Comparison of ENCODE assay signal across 19 cellular contexts in genomic region chr11:100692290-100692689, GRCh38. TPM values are rescaled to one million over a fixed set of nuclear protein-coding genes. Genes with fewer than 3 reads are reported as not detected.
DNase-seq lines count a peak whose midpoint lies in the region; ATAC-seq, FAIRE-seq and TF ChIP-seq lines count a peak whose summit lies in the region.
"Had no signal": no experiment of that assay in that cellular context is flagged by ENCODE, and none has a peak within 500 bp of the region (broad histone marks: within the 10 kb centered on the region; RNA-seq: fewer than 3 reads in every experiment).

No MANE protein-coding gene starts in this region.

- CTCF ChIA-PET in mammary epithelial cell (lab: Charles Lee; ENCODE audit: low non-redundant PET): no interaction called here

- H2AFZ ChIP-seq in mammary epithelial cell (ENCODE audit: low read depth, low read length): no peak overlapping the region
- H2AFZ ChIP-seq in neuronal stem cell (ENCODE audit: low read length): no peak overlapping the region

- H3K18ac ChIP-seq in mesendoderm (ENCODE audit: low read length): no peak overlapping the region
- no peak overlapping the region for H3K18ac ChIP-seq in neuronal stem cell (ENCODE audit: low read length)

- H4K91ac ChIP-seq in neuronal stem cell (ENCODE audit: low read depth, low read length, poor library complexity): no peak overlapping the region

- H3K9me3 ChIP-seq in mammary epithelial cell (replicated peaks; ENCODE audit: insufficient read depth, low read length) (no peaks in the 10 kb centered on the region), breast epithelium (no peaks in the 10 kb centered on the region), endodermal cell (ENCODE audit: control insufficient read depth, low read length) (no peaks in the 10 kb centered on the region), neuronal stem cell (replicated peaks in 1 of 2; ENCODE audit: control insufficient read depth in 2 of 2, insufficient read depth in 1 of 2, low read depth in 1 of 2, low read length in 2 of 2) (no peaks in the 10 kb centered on the region)

- peak overlapping the region; percentile 18 for H3K4me3 Mint-ChIP-seq in endodermal cell
- H3K4me3 Mint-ChIP-seq: CD14-positive monocyte; CD8-positive, alpha-beta T cell had no signal

- DNase-seq in mammary epithelial cell (peak; percentile 24), breast epithelium (ENCODE audit: low spot score in 2 of 2) (no peak), endodermal cell (no peak), mesendoderm (no peak), GM12891 (ENCODE audit: insufficient read length, low spot score) (no peak), neuronal stem cell (ENCODE audit: low spot score) (no peak), SKM-1 treated with dmso at 0.1 percent for 144 hours (lab: John Stamatoyannopoulos, UW; ENCODE audit: unreplicated experiment) (no peak)
- DNase-seq: CD8-positive, alpha-beta T cell; COR-L47; DMS153; DMS79 treated with DMSO at 0.1 percent for 48 hours; EL had no signal

- H3K4me3 ChIP-seq in mammary epithelial cell (replicated peaks in 1 of 3; ENCODE audit: insufficient read depth in 1 of 3, low read depth in 2 of 3, low read length in 3 of 3) (no peak overlapping the region), breast epithelium (no peak overlapping the region), endodermal cell (ENCODE audit: low read length) (peak overlapping the region; percentile 65), mesendoderm (ENCODE audit: low read length) (no peak overlapping the region), neuronal stem cell (ENCODE audit: low read length in 2 of 2) (no peak overlapping the region)

- dilution Hi-C loops in mammary epithelial cell (cut with HindIII; ENCODE audit: low sequenced_read_pairs): no loop called here

- H3K27ac ChIP-seq in mammary epithelial cell (ENCODE audit: insufficient read depth, low read depth, low read length) (no peak overlapping the region), breast epithelium (no peak overlapping the region), endodermal cell (ENCODE audit: low read depth, low read length) (no peak overlapping the region), mesendoderm (ENCODE audit: low read depth, low read length) (no peak overlapping the region), neuronal stem cell (replicated peaks; ENCODE audit: low read length) (no peak overlapping the region)
- H3K27ac ChIP-seq: 22Rv1 had no signal

- H3K9me3 Mint-ChIP-seq in endodermal cell: no peaks in the 10 kb centered on the region
- H3K9me3 Mint-ChIP-seq: CD8-positive, alpha-beta T cell; IgD-negative memory B cell had no signal

- H4K5ac ChIP-seq in mesendoderm (ENCODE audit: low read length): no peak overlapping the region

- no peak overlapping the region for H3K56ac ChIP-seq in mesendoderm (ENCODE audit: low read length)

- peaks cover 62% of the 10 kb centered on the region for H3K36me3 Mint-ChIP-seq in endodermal cell (ENCODE audit: low read depth)
- H3K36me3 Mint-ChIP-seq: CD14-positive monocyte; CD8-positive, alpha-beta T cell; IgD-negative memory B cell had no signal

- ATAC-seq in GM18519 (IDR thresholded peaks at IDR 0.05; ENCODE audit: low FRiP score, unreplicated experiment): no peak
- ATAC-seq: CD8-positive, alpha-beta T cell; HCT116 had no signal

- H4K20me1 ChIP-seq in mammary epithelial cell (ENCODE audit: insufficient read depth, low read length): no peaks in the 10 kb centered on the region

- H3K79me2 ChIP-seq in mammary epithelial cell (ENCODE audit: insufficient read depth, low read length) (peaks cover 26% of the 10 kb centered on the region), mesendoderm (ENCODE audit: control insufficient read depth, insufficient read depth, low read length) (peaks cover 14% of the 10 kb centered on the region)

- peaks cover 11% of the 10 kb centered on the region for H3K4me1 ChIP-seq in mammary epithelial cell (ENCODE audit: insufficient read depth, low read length)
- no peaks in the 10 kb centered on the region for H3K4me1 ChIP-seq in breast epithelium
- H3K4me1 ChIP-seq in endodermal cell (ENCODE audit: control insufficient read depth, insufficient read depth, low read length): no peaks in the 10 kb centered on the region
- no peaks in the 10 kb centered on the region for H3K4me1 ChIP-seq in mesendoderm (ENCODE audit: control insufficient read depth, low read depth, low read length)
- peaks cover 2 to 9% of the 10 kb centered on the region in 2 donors for H3K4me1 ChIP-seq in neuronal stem cell (ENCODE audit: control insufficient read depth in 2 of 2, insufficient read depth in 1 of 2, low read depth in 1 of 2, low read length in 2 of 2)

- no peaks in the 10 kb centered on the region for H3K36me3 ChIP-seq in mammary epithelial cell (ENCODE audit: insufficient read depth, low read length)
- no peaks in the 10 kb centered on the region for H3K36me3 ChIP-seq in breast epithelium
- peaks cover 70% of the 10 kb centered on the region for H3K36me3 ChIP-seq in endodermal cell (ENCODE audit: control insufficient read depth, insufficient read depth, low read length)
- H3K36me3 ChIP-seq in mesendoderm (ENCODE audit: control insufficient read depth, insufficient read depth, low read length): no peaks in the 10 kb centered on the region
- H3K36me3 ChIP-seq in neuronal stem cell (replicated peaks in 1 of 2; ENCODE audit: control insufficient read depth in 2 of 2, insufficient read depth in 2 of 2, low read length in 2 of 2): no peaks in the 10 kb centered on the region

- peak overlapping the region; percentile 8 for H2BK15ac ChIP-seq in mesendoderm (replicated peaks; ENCODE audit: low read depth)
- no peak overlapping the region for H2BK15ac ChIP-seq in neuronal stem cell (ENCODE audit: low read length)

- peak overlapping the region; percentile 61 for H3K27ac Mint-ChIP-seq in endodermal cell
- H3K27ac Mint-ChIP-seq: CD14-positive monocyte; CD8-positive, alpha-beta T cell had no signal

- in situ Hi-C loops in mammary epithelial cell (cut with MboI; ENCODE audit: low sequenced_read_pairs in 2 of 2): no loop called here

- no peak overlapping the region for H2BK120ac ChIP-seq in mesendoderm (ENCODE audit: low read depth, low read length)
- no peak overlapping the region for H2BK120ac ChIP-seq in neuronal stem cell (ENCODE audit: low read depth, low read length)

- intact Hi-C loops in mammary epithelial cell (cut with micrococcal nuclease): no loop called here
- intact Hi-C loops in breast epithelium (cut with DNase I; ENCODE audit: low total_unique reads): no loop called here

- 92% methylated on average over 2 of the region's 2 CpGs for WGBS in mammary epithelial cell (ENCODE audit: low coverage, missing lambda C conversion rate)
- 89 to 94% methylated on average over 2 of the region's 2 CpGs for WGBS in endodermal cell (ENCODE audit: insufficient coverage in 1 of 2, insufficient read length in 1 of 2), 2 experiments
- WGBS in mesendoderm (ENCODE audit: extremely low coverage, insufficient coverage, low lambda C conversion rate): no CpG with 5 or more reads among the region's 2 CpGs
- WGBS in neuronal stem cell (ENCODE audit: extremely low coverage in 2 of 2, insufficient read length in 2 of 2, insufficient replicate concordance in 1 of 2), 2 donors: no CpG with 5 or more reads among the region's 2 CpGs

- FAIRE-seq in GM12891 (lab: Jason Lieb, UNC): no peak
- FAIRE-seq: D721Med, G401.6 had no signal

- H3K79me1 ChIP-seq in mesendoderm (ENCODE audit: low read length) (peaks cover 11% of the 10 kb centered on the region), neuronal stem cell (ENCODE audit: low read depth, low read length) (peaks cover 2% of the 10 kb centered on the region)

- H3K4me2 ChIP-seq in mammary epithelial cell (ENCODE audit: insufficient read depth, low read depth, low read length) (no peak overlapping the region), mesendoderm (ENCODE audit: low read length) (no peak overlapping the region), neuronal stem cell (ENCODE audit: insufficient read depth, low read length, poor library complexity, severe bottlenecking) (no peak overlapping the region)

- H3K9ac ChIP-seq in mammary epithelial cell (ENCODE audit: insufficient read depth, low read length) (no peak overlapping the region), endodermal cell (ENCODE audit: extremely low read depth, low read length, poor library complexity, severe bottlenecking) (no peak overlapping the region), mesendoderm (ENCODE audit: low read length) (no peak overlapping the region), neuronal stem cell (ENCODE audit: low read depth, low read length, poor library complexity) (no peak overlapping the region)

- H3K4ac ChIP-seq in mesendoderm (ENCODE audit: low read depth, low read length) (no peak overlapping the region), neuronal stem cell (ENCODE audit: low read length) (no peak overlapping the region)

- no TSS peak for BruUV-seq in mammary epithelial cell (replicated peaks; lab: Mats Ljungman, UMichigan)

- peaks cover 26% of the 10 kb centered on the region for H3K4me1 Mint-ChIP-seq in endodermal cell

- H3K14ac ChIP-seq in neuronal stem cell (ENCODE audit: low read length): no peak overlapping the region

- H3K23ac ChIP-seq in mesendoderm (ENCODE audit: low read length) (no peak overlapping the region), neuronal stem cell (ENCODE audit: low read depth, low read length, poor library complexity) (no peak overlapping the region)

- no peaks in the 10 kb centered on the region for H3K27me3 Mint-ChIP-seq in endodermal cell (ENCODE audit: insufficient read depth)
- H3K27me3 Mint-ChIP-seq: IgD-negative memory B cell had no signal

- H3K27me3 ChIP-seq in mammary epithelial cell (ENCODE audit: insufficient read depth, low read length) (no peaks in the 10 kb centered on the region), breast epithelium (no peaks in the 10 kb centered on the region), endodermal cell (ENCODE audit: control insufficient read depth, insufficient read depth, low read length, poor library complexity, severe bottlenecking) (no peaks in the 10 kb centered on the region), mesendoderm (ENCODE audit: insufficient read depth, low read length, poor library complexity) (no peaks in the 10 kb centered on the region), neuronal stem cell (ENCODE audit: control insufficient read depth in 3 of 3, insufficient read depth in 3 of 3, low read depth in 1 of 3, low read length in 3 of 3) (no peaks in the 10 kb centered on the region)

- H2BK12ac ChIP-seq in neuronal stem cell (ENCODE audit: low read length): no peak overlapping the region

- no peak for TF ChIP-seq CTCF in mammary epithelial cell (conservative IDR thresholded peaks at IDR 0.05 in 1 of 2, IDR thresholded peaks at IDR 0.05 in 1 of 2; ENCODE audit: extremely low read depth in 1 of 2, insufficient read depth in 1 of 2, low read depth in 1 of 2, low read length in 2 of 2)
- no peak for TF ChIP-seq CTCF in breast epithelium (IDR thresholded peaks at IDR 0.05)
- no peak for TF ChIP-seq CTCF in endodermal cell (conservative IDR thresholded peaks at IDR 0.05)

- TF ChIP-seq POLR2A in breast epithelium (IDR thresholded peaks at IDR 0.05): no peak
- TF ChIP-seq POLR2A in GM12891 (IDR thresholded peaks at IDR 0.05; ENCODE audit: low read depth, low read length): no peak

- H2BK5ac ChIP-seq in mesendoderm (ENCODE audit: low read length) (no peak overlapping the region), neuronal stem cell (ENCODE audit: low read length) (no peak overlapping the region)

- H4K8ac ChIP-seq in mesendoderm (ENCODE audit: low read depth, low read length): no peak overlapping the region
- H4K8ac ChIP-seq in neuronal stem cell (ENCODE audit: low read depth, low read length): no peak overlapping the region

- H2AK5ac ChIP-seq in mesendoderm (ENCODE audit: low read length): no peak overlapping the region
- H2AK5ac ChIP-seq in neuronal stem cell (ENCODE audit: low read depth, low read length): no peak overlapping the region

RNA-seq across cellular contexts. Expression of gene ARHGAP42, which starts 5.2 kb away (rescaled TPM):
- total RNA-seq in mammary epithelial cell: 10 to 100 TPM in 1 of 2 donors, 1 to 10 TPM in 1; 6.0 to 17.0 TPM
- polyA plus RNA-seq in mammary epithelial cell: 2.6 TPM
- 2.9 TPM for polyA minus RNA-seq in mammary epithelial cell
- total RNA-seq in breast epithelium: 10 to 100 TPM; 14.6 to 26.7 (median 26.2) TPM
- total RNA-seq in endodermal cell: 100 to 1,000 TPM; 164 to 176 TPM
- polyA plus RNA-seq in endodermal cell (2013, experiment 1 of 2): 25.5 TPM
- 31.0 TPM for polyA plus RNA-seq in endodermal cell (2013, experiment 2 of 2)
- polyA plus RNA-seq in mesendoderm (2013, experiment 1 of 2): 17.7 TPM
- polyA plus RNA-seq in mesendoderm (2013, experiment 2 of 2): 18.8 TPM
- 0.27 TPM for polyA plus RNA-seq in GM12891 (2012; ENCODE audit: low read depth, missing spikeins)
- polyA plus RNA-seq in neuronal stem cell (2013, experiment 1 of 2): 8.1 TPM
- polyA plus RNA-seq in neuronal stem cell (2013, experiment 2 of 2): 8.0 TPM
- polyA plus RNA-seq: CD14-positive monocyte had no signal

Comparison
In these comparisons a context has a peak if more than half of its experiments do, and no peak if none do; other contexts are left out.
1. RNA of gene ARHGAP42, which starts 5.2 kb away (total RNA-seq): 164 to 176 TPM in endodermal cell; 14.6 to 26.7 TPM in breast epithelium and 6.0 to 17.0 TPM in mammary epithelial cell; every median in the first group is over 4 times any median in the second.